ENCODE assay signal across 1 cellular context in the genomic region with DNA sequence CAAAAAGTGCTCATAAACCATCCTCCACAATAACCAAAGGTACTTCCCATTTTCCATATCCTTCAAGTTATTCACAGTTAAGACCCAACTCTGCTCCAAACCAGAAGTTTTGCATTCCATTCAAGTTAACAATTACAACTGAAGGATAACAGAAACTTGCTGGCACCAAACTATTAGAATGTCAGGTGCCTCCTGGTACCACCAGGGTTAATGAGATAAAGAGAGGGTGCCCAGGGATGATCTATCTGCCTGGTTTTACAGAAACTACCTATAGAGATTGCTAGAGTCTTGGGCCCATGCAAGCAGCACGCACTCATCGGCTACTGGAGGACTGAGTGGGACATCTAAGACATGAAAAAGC.
TF ChIP-seq lines count a peak whose summit lies in the region.

No MANE protein-coding gene starts in this region.

TF ChIP-seq in K562, 482 proteins besides CTCF, POLR2A, EP300 and RAD21 (continued from another document):
- no peak for TF ChIP-seq ARID4B (CRISPR knock-in tag; IDR thresholded peaks at IDR 0.05)
